ENCODE assay signal across 2 cellular contexts in genomic region chr5:177131019-177131320, GRCh38.
TF ChIP-seq lines count a peak whose summit lies in the region.

No MANE protein-coding gene starts in this region.

TF ChIP-seq in IMR-90, 13 proteins besides CTCF, POLR2A, EP300 and RAD21:
- no peak for TF ChIP-seq MXI1 (IDR thresholded peaks at IDR 0.05; ENCODE audit: borderline replicate concordance, low read depth, low read length)
- TF ChIP-seq CEBPB (IDR thresholded peaks at IDR 0.05; ENCODE audit: low read depth, low read length), result no peak
- no peak for TF ChIP-seq NFE2L2 (IDR thresholded peaks at IDR 0.05; ENCODE audit: low read depth, low read length)
- TF ChIP-seq RFX5 (IDR thresholded peaks at IDR 0.05; ENCODE audit: low read depth, low read length), result no peak
- TF ChIP-seq USF2 (IDR thresholded peaks at IDR 0.05; ENCODE audit: low read depth, low read length), result no peak
- no peak for TF ChIP-seq RCOR1 (IDR thresholded peaks at IDR 0.05; ENCODE audit: insufficient replicate concordance, low read length)
- no peak for TF ChIP-seq MAFK (IDR thresholded peaks at IDR 0.05; ENCODE audit: low read depth, low read length)
- TF ChIP-seq FOS (IDR thresholded peaks at IDR 0.05; ENCODE audit: low read depth, low read length), result no peak
- no peak for TF ChIP-seq MAZ (IDR thresholded peaks at IDR 0.05; ENCODE audit: borderline replicate concordance, low read depth, low read length)
- TF ChIP-seq BHLHE40 (IDR thresholded peaks at IDR 0.05; ENCODE audit: low read depth, low read length), result no peak
- TF ChIP-seq SMC3 (IDR thresholded peaks at IDR 0.05; ENCODE audit: low read depth, low read length), result no peak
- no peak for TF ChIP-seq ELK1 (IDR thresholded peaks at IDR 0.05; ENCODE audit: borderline replicate concordance, low read depth, low read length)
- no peak for TF ChIP-seq CHD1 (IDR thresholded peaks at IDR 0.05; ENCODE audit: low read depth, low read length)

TF ChIP-seq in GM12878, 131 proteins besides CTCF, POLR2A, EP300 and RAD21:
- TF ChIP-seq PKNOX1 (IDR thresholded peaks at IDR 0.05) (peak; percentile 91), PBX3 (IDR thresholded peaks at IDR 0.05; ENCODE audit: insufficient replicate concordance, low read depth, low read length) (peak; percentile 64), E2F8 (IDR thresholded peaks at IDR 0.05; ENCODE audit: low read depth, partially characterized antibody) (no peak), TBL1XR1 (IDR thresholded peaks at IDR 0.05; ENCODE audit: low read depth, low read length) (no peak)
